ENCODE assay signal across 24 cellular contexts in the genomic region with DNA sequence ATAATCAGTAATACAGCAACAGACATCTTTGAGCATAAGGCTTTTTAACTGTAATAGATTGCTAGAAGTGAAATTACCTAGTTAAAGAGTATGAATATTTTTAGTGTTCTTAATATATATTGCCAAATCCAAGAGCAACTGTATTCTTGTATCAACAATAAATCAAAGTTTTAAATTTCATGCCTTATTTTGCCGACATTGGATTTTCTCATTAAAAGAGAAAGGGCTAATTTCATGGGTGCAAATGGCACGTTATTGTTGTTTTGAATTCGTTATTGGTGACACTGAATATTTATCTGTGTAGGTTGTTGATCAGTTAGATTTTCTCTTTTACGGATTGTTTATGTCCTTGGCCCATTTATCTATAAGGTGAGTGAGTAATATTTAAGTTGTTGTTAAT.
"Had no signal": no experiment of that assay in that cellular context is flagged by ENCODE, and none has a peak within 500 bp of the region (broad histone marks: within the 10 kb centered on the region; RNA-seq: fewer than 3 reads in every experiment).

No MANE protein-coding gene starts in this region.

- H3K4me3 ChIP-seq: neural progenitor cell, ovary, psoas muscle, skin epidermis, stomach, thoracic aorta, thyroid gland, tibial nerve, upper lobe of left lung, vagina had no signal

- H3K27me3 ChIP-seq: neural progenitor cell, ovary, stomach, thyroid gland, tibial nerve, upper lobe of left lung, vagina had no signal

- FAIRE-seq: urothelium cell line had no signal

- H3K9me3 ChIP-seq: ovary, psoas muscle, stomach, thoracic aorta, thyroid gland, tibial nerve, upper lobe of left lung, vagina had no signal

- H2AFZ ChIP-seq: neural progenitor cell had no signal

- DNase-seq: naive thymus-derived CD4-positive, alpha-beta T cell; natural killer cell; occipital lobe; ovary; psoas muscle; right cardiac atrium; stimulated activated CD4-positive, alpha-beta T cell treated with anti-CD3 and anti-CD28 coated beads, Interleukin-15, amount 100 ng/mL, for 24 hours; stimulated activated CD4-positive, alpha-beta T cell treated with anti-CD3 and anti-CD28 coated beads, Interleukin-2, amount 100 ng/mL, for 24 hours; stimulated activated CD4-positive, alpha-beta T cell treated with anti-CD3 and anti-CD28 coated beads, Interleukin-2, amount 100 ng/mL, for 48 hours; stimulated activated CD4-positive, alpha-beta T cell treated with anti-CD3 and anti-CD28 coated beads, Interleukin-4, amount 100 ng/mL, for 24 hours; stimulated activated naive B cell treated with anti-CD40 and anti-IgM and Interleukin-4, amounts not matched to agents 10 μg/mL and 1 μg/mL and 100 μg/mL, for 72 hours; stimulated activated naive CD4-positive, alpha-beta T cell treated with Interleukin-2 at 50 U/mL for 16 hours; stomach; thyroid gland; trophoblast cell; upper lobe of left lung had no signal

- H3K4me2 ChIP-seq: neural progenitor cell had no signal

- ATAC-seq: naive thymus-derived CD4-positive, alpha-beta T cell; natural killer cell; psoas muscle; right cardiac atrium; sciatic nerve; stimulated activated effector memory CD8-positive, alpha-beta T cell treated with anti-CD3 and anti-CD28 coated beads, Interleukin-12 subunit alpha, Interleukin-12 subunit beta, amount 100 ng/mL, for 72 hours; stimulated activated naive B cell treated with anti-CD40 and anti-IgM and Interleukin-4, amounts not matched to agents 10 μg/mL and 1 μg/mL and 100 μg/mL, for 72 hours had no signal

- H3K9ac ChIP-seq: neural progenitor cell had no signal

- H3K4me1 ChIP-seq: neural progenitor cell, psoas muscle, stomach, thyroid gland, tibial nerve, upper lobe of left lung, vagina had no signal

- H3K36me3 ChIP-seq: neural progenitor cell, ovary, stomach, thoracic aorta, thyroid gland, tibial nerve, upper lobe of left lung, vagina had no signal

- H3K27ac ChIP-seq: neural progenitor cell, ovary, psoas muscle, skin epidermis, stomach, thoracic aorta, thyroid gland, tibial nerve, upper lobe of left lung, vagina had no signal
